ENCODE assay signal across 1 cellular context in genomic region chr12:45730116-45730841, GRCh38.
TF ChIP-seq lines count a peak whose summit lies in the region.

No MANE protein-coding gene starts in this region.

TF ChIP-seq in HepG2, 621 proteins besides CTCF, POLR2A, EP300 and RAD21 (continued from another document and continues in another):
- TF ChIP-seq ZNF574 (CRISPR knock-in tag; IDR thresholded peaks at IDR 0.05) (peak; percentile 79), ZNF772 (CRISPR knock-in tag; IDR thresholded peaks at IDR 0.05) (peak; percentile 29; the same call in 1 of the 2 replicates), THAP11 (CRISPR knock-in tag; IDR thresholded peaks at IDR 0.05) (peak; percentile 28; the same call in 1 of the 2 replicates), ZNF746 (CRISPR knock-in tag; IDR thresholded peaks at IDR 0.05) (peak; percentile 33; the same call in 1 of the 2 replicates), ZNF335 (CRISPR knock-in tag; IDR thresholded peaks at IDR 0.05) (no peak), ZFP90 (CRISPR knock-in tag; IDR thresholded peaks at IDR 0.05; ENCODE audit: borderline replicate concordance) (no peak), ZNF780A (CRISPR knock-in tag; IDR thresholded peaks at IDR 0.05) (no peak), EEA1 (CRISPR knock-in tag; IDR thresholded peaks at IDR 0.05; ENCODE audit: borderline replicate concordance) (no peak), MBD4 (IDR thresholded peaks at IDR 0.05; ENCODE audit: borderline replicate concordance, low read length) (no peak), ZNF446 (CRISPR knock-in tag; IDR thresholded peaks at IDR 0.05) (0 out of 2 replicates have a peak, but pooled peaks have one; percentile 45), ZNF704 (CRISPR knock-in tag; IDR thresholded peaks at IDR 0.05; ENCODE audit: borderline replicate concordance) (no peak), ZNF644 (CRISPR knock-in tag; IDR thresholded peaks at IDR 0.05; ENCODE audit: low read depth) (no peak), ZKSCAN5 (CRISPR knock-in tag; IDR thresholded peaks at IDR 0.05) (no peak), THAP9 (CRISPR knock-in tag; IDR thresholded peaks at IDR 0.05; ENCODE audit: borderline replicate concordance) (0 out of 2 replicates have a peak, but pooled peaks have one; percentile 43), SP140L (CRISPR knock-in tag; IDR thresholded peaks at IDR 0.05; ENCODE audit: borderline replicate concordance) (no peak), ARID2 (CRISPR knock-in tag; IDR thresholded peaks at IDR 0.05; ENCODE audit: borderline replicate concordance) (no peak), GATA4 (IDR thresholded peaks at IDR 0.05; ENCODE audit: borderline replicate concordance, low read depth) (no peak), KDM5A (IDR thresholded peaks at IDR 0.05; ENCODE audit: borderline replicate concordance, low read length) (no peak), ZNF749 (CRISPR knock-in tag; IDR thresholded peaks at IDR 0.05; ENCODE audit: borderline replicate concordance) (no peak), SRSF9 (IDR thresholded peaks at IDR 0.05; ENCODE audit: borderline replicate concordance, insufficient read depth, low read depth, low read length, poor library complexity, severe bottlenecking) (no peak), ZFX (CRISPR knock-in tag; IDR thresholded peaks at IDR 0.05; ENCODE audit: low read depth) (peak; percentile 94), ZNF709 (CRISPR knock-in tag; IDR thresholded peaks at IDR 0.05) (0 out of 2 replicates have a peak, but pooled peaks have one; percentile 31), POLR2AphosphoS5 (IDR thresholded peaks at IDR 0.05; ENCODE audit: low read depth, low read length) (peak; percentile 37; the same call in 1 of the 2 replicates), ZSCAN31 (CRISPR knock-in tag; IDR thresholded peaks at IDR 0.05; ENCODE audit: low read depth) (0 out of 2 replicates have a peak, but pooled peaks have one; percentile 35), SRSF4 (IDR thresholded peaks at IDR 0.05; ENCODE audit: low read depth, low read length, poor library complexity, severe bottlenecking) (no peak), ZNF343 (CRISPR knock-in tag; IDR thresholded peaks at IDR 0.05) (no peak), KDM2A (CRISPR knock-in tag; IDR thresholded peaks at IDR 0.05; ENCODE audit: borderline replicate concordance, low read depth) (peak; percentile 43; the same call in 1 of the 2 replicates), ARID4A (CRISPR knock-in tag; IDR thresholded peaks at IDR 0.05; ENCODE audit: borderline replicate concordance) (peak; percentile 24; the same call in 1 of the 2 replicates), KLF13 (CRISPR knock-in tag; IDR thresholded peaks at IDR 0.05) (no peak), IKZF5 (CRISPR knock-in tag; IDR thresholded peaks at IDR 0.05) (0 out of 2 replicates have a peak, but pooled peaks have one; percentile 28), ZNF615 (CRISPR knock-in tag; IDR thresholded peaks at IDR 0.05; ENCODE audit: borderline replicate concordance) (no peak), SIN3A (IDR thresholded peaks at IDR 0.05; ENCODE audit: borderline replicate concordance, low read depth, low read length) (no peak), ZNF619 (CRISPR knock-in tag; IDR thresholded peaks at IDR 0.05) (no peak), NCOA5 (CRISPR knock-in tag; IDR thresholded peaks at IDR 0.05) (no peak), ZSCAN9 (CRISPR knock-in tag; IDR thresholded peaks at IDR 0.05; ENCODE audit: borderline replicate concordance) (peak; percentile 44; the same call in 1 of the 2 replicates), ZNF740 (CRISPR knock-in tag; IDR thresholded peaks at IDR 0.05) (peak; percentile 89), ZNF672 (CRISPR knock-in tag; IDR thresholded peaks at IDR 0.05) (no peak), NCOA1 (CRISPR knock-in tag; IDR thresholded peaks at IDR 0.05) (no peak), ZNF382 (CRISPR knock-in tag; IDR thresholded peaks at IDR 0.05; ENCODE audit: borderline replicate concordance) (no peak), ZNF501 (CRISPR knock-in tag; IDR thresholded peaks at IDR 0.05) (no peak), ZFP41 (CRISPR knock-in tag; IDR thresholded peaks at IDR 0.05; ENCODE audit: borderline replicate concordance) (no peak), JUND (CRISPR knock-in tag; IDR thresholded peaks at IDR 0.05) (no peak), ZNF572 (CRISPR knock-in tag; IDR thresholded peaks at IDR 0.05) (no peak), TRIM24 (CRISPR knock-in tag; IDR thresholded peaks at IDR 0.05) (no peak), ARNT (IDR thresholded peaks at IDR 0.05) (no peak), ZNF142 (CRISPR knock-in tag; IDR thresholded peaks at IDR 0.05) (peak; percentile 64), KMT2B (CRISPR knock-in tag; IDR thresholded peaks at IDR 0.05) (peak; percentile 68; the same call in 1 of the 2 replicates)
